Comparison of ENCODE assay signal across 7 cellular contexts in genomic region chr1:219189021-219189824, GRCh38. TPM values are rescaled to one million over a fixed set of nuclear protein-coding genes. Genes with fewer than 3 reads are reported as not detected.
DNase-seq lines count a peak whose midpoint lies in the region; ATAC-seq, FAIRE-seq and TF ChIP-seq lines count a peak whose summit lies in the region.

No MANE protein-coding gene starts in this region.

- H3K36me3 ChIP-seq in uterus: no peaks in the 10 kb centered on the region

- no peak overlapping the region for H3K4me3 ChIP-seq in uterus

- no peak for TF ChIP-seq POLR2A in uterus (IDR thresholded peaks at IDR 0.05)

- peak; percentile 27 for DNase-seq in RCC 7860 (ENCODE audit: low spot score)
- DNase-seq in glomerular visceral epithelial cell (ENCODE audit: extremely low spot score): peak; percentile 33
- DNase-seq in uterus: no peak
- DNase-seq in NCI-H1694 treated with DMSO at 0.1 percent for 48 hours (lab: John Stamatoyannopoulos, UW): no peak
- no peak for DNase-seq in cerebellar cortex (ENCODE audit: low spot score)

- no peak for TF ChIP-seq CTCF in uterus (IDR thresholded peaks at IDR 0.05)

- H3K27ac ChIP-seq in uterus: peak overlapping the region; percentile 73 to 85

- no peaks in the 10 kb centered on the region for H3K9me3 ChIP-seq in uterus

- no peaks in the 10 kb centered on the region for H3K27me3 ChIP-seq in uterus

- FAIRE-seq in RCC 7860 (lab: Jason Lieb, UNC): no peak

- peaks cover 4 to 8% of the 10 kb centered on the region in 2 donors for H3K4me1 ChIP-seq in uterus

- intact Hi-C loops in uterus (cut with DNase I; ENCODE audit: low total_unique reads): no loop called here

- ATAC-seq in GM18870 (IDR thresholded peaks at IDR 0.05; ENCODE audit: unreplicated experiment) (peak; percentile 73), HG02759 (IDR thresholded peaks at IDR 0.05; ENCODE audit: unreplicated experiment) (peak; percentile 69)

RNA-seq across cellular contexts. Expression of gene LYPLAL1, which starts 15.5 kb away (rescaled TPM):
- 10 to 100 TPM; 25.6 to 64.9 (median 49.9) TPM for total RNA-seq in uterus

Comparison
In these comparisons a context has a peak if more than half of its experiments do, and no peak if none do; other contexts are left out.
1. DNase-seq: peak in RCC 7860 (single experiment) and glomerular visceral epithelial cell (single experiment); none in uterus (0 of 2), NCI-H1694 treated with DMSO at 0.1 percent for 48 hours (single experiment) and cerebellar cortex (single experiment).